21 cellular contexts compared by ENCODE assay signal in the genomic region with DNA sequence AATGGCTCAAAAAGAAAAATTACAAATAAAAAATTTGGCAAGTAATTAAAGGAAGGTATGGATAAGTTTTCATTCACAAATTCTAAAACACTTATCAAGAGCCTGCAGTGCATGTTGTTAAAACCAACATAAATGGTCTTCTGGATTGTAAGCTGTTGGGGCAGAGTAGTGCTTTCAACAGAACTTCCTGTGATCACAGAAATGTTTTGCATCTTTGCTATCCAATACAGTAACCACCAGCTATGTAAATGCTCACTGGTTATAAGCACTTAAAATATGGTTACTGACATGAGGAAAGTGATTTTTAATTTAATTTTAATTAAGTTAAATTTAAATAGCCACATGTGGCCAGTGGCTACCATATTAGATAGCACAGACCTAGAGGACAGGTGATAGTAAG.
DNase-seq lines count a peak whose midpoint lies in the region; ATAC-seq, FAIRE-seq and TF ChIP-seq lines count a peak whose summit lies in the region.
"Had no signal": no experiment of that assay in that cellular context is flagged by ENCODE, and none has a peak within 500 bp of the region (broad histone marks: within the 10 kb centered on the region; RNA-seq: fewer than 3 reads in every experiment).

No MANE protein-coding gene starts in this region.

- H3K36me3 ChIP-seq in mammary epithelial cell (ENCODE audit: insufficient read depth, low read length) = peaks cover 1% of the 10 kb centered on the region

- H3K9me3 ChIP-seq in mammary epithelial cell (replicated peaks; ENCODE audit: insufficient read depth, low read length) = no peaks in the 10 kb centered on the region
- H3K9me3 ChIP-seq: BLaER1, Caco-2 had no signal

- H2AFZ ChIP-seq in mammary epithelial cell (ENCODE audit: low read depth, low read length) = no peak overlapping the region
- H2AFZ ChIP-seq: GM23248 had no signal

- H4K20me1 ChIP-seq in mammary epithelial cell (ENCODE audit: insufficient read depth, low read length) = no peaks in the 10 kb centered on the region
- H4K20me1 ChIP-seq: BLaER1 had no signal

- CTCF ChIA-PET in mammary epithelial cell (lab: Charles Lee; ENCODE audit: low non-redundant PET) = no interaction called here

- H3K27ac ChIP-seq in mammary epithelial cell (ENCODE audit: insufficient read depth, low read depth, low read length) = no peak overlapping the region
- H3K27ac ChIP-seq: 22Rv1, BLaER1, C4-2B, GM23248 had no signal

- intact Hi-C loops in mammary epithelial cell (cut with micrococcal nuclease) = no loop called here

- peak; percentile 64 for FAIRE-seq in GM19239 (lab: Jason Lieb, UNC)
- FAIRE-seq: A204.1, GM12892, H1 had no signal

- no TSS peak for BruUV-seq in mammary epithelial cell (replicated peaks; lab: Mats Ljungman, UMichigan)

- H3K9ac ChIP-seq in mammary epithelial cell (ENCODE audit: insufficient read depth, low read length) = no peak overlapping the region
- H3K9ac ChIP-seq: BLaER1, GM23248 had no signal

- H3K4me2 ChIP-seq in mammary epithelial cell (ENCODE audit: insufficient read depth, low read depth, low read length) = no peak overlapping the region
- H3K4me2 ChIP-seq: BLaER1 had no signal

- in situ Hi-C loops in mammary epithelial cell (cut with MboI; ENCODE audit: low sequenced_read_pairs in 2 of 2) = no loop called here

- H3K27me3 ChIP-seq in mammary epithelial cell (ENCODE audit: insufficient read depth, low read length) = no peaks in the 10 kb centered on the region
- H3K27me3 ChIP-seq: BLaER1 had no signal

- no peak overlapping the region for H3K4me3 ChIP-seq in Jurkat, Clone E6-1 (ENCODE audit: low read length)
- no peak overlapping the region for H3K4me3 ChIP-seq in mammary epithelial cell (replicated peaks in 1 of 3; ENCODE audit: insufficient read depth in 1 of 3, low read depth in 2 of 3, low read length in 3 of 3)
- H3K4me3 ChIP-seq: BLaER1, GM23248 had no signal

- H3K79me2 ChIP-seq in mammary epithelial cell (ENCODE audit: insufficient read depth, low read length) = no peaks in the 10 kb centered on the region

- ATAC-seq in GM18520 (IDR thresholded peaks at IDR 0.05; ENCODE audit: unreplicated experiment) = peak; percentile 56
- no peak for ATAC-seq in HG03108 (IDR thresholded peaks at IDR 0.05; ENCODE audit: unreplicated experiment)
- ATAC-seq: CD8-positive, alpha-beta T cell; HCT116 had no signal

- no peak for DNase-seq in GM19239 (ENCODE audit: insufficient read length, low spot score)
- peak; percentile 16 for DNase-seq in Jurkat, Clone E6-1 (ENCODE audit: low read depth, low spot score)
- DNase-seq in NCI-H526 treated with DMSO at 0.1 percent for 48 hours (lab: John Stamatoyannopoulos, UW) = peak; percentile 100
- DNase-seq in cerebellar nuclear complex (lab: John Stamatoyannopoulos, UW) = no peak
- DNase-seq in H4 (ENCODE audit: low spot score) = no peak
- DNase-seq in mammary epithelial cell = no peak
- DNase-seq: Caco-2; CD8-positive, alpha-beta T cell; DMS153; DND-41; GM23248; H9 had no signal

- dilution Hi-C loops in mammary epithelial cell (cut with HindIII; ENCODE audit: low sequenced_read_pairs) = no loop called here

- no peak for TF ChIP-seq CTCF in mammary epithelial cell (conservative IDR thresholded peaks at IDR 0.05 in 1 of 2, IDR thresholded peaks at IDR 0.05 in 1 of 2; ENCODE audit: extremely low read depth in 1 of 2, insufficient read depth in 1 of 2, low read depth in 1 of 2, low read length in 2 of 2)

- H3K4me1 ChIP-seq in mammary epithelial cell (ENCODE audit: insufficient read depth, low read length) = no peaks in the 10 kb centered on the region
- H3K4me1 ChIP-seq: BLaER1 had no signal

Comparison
In these comparisons a context has a peak if more than half of its experiments do, and no peak if none do; other contexts are left out.
1. DNase-seq: peak in Jurkat, Clone E6-1 (single experiment) and NCI-H526 treated with DMSO at 0.1 percent for 48 hours (single experiment); none in GM19239 (single experiment), cerebellar nuclear complex (0 of 2), H4 (single experiment) and mammary epithelial cell (single experiment).